ENCODE assay signal across 1 cellular context in the genomic region with DNA sequence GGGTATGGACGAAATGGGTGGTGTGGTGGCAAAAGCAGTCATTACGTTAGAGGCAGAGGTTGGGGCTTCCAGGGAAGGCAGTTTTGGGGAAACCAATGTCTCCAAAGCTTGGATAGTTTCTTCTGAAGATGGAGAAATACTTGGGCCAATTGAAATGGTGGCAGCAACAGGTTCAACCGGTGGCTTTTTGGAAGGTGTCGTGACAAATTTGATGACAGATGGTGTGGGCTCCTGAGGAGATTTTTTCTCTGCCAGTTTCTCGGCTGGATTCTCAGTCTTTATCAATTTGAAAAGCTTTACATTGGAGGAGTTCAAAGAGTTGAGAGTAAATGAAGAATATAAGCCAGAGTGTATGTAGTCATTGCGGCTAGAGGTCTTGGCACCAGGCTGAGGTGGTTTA.
TF ChIP-seq lines count a peak whose summit lies in the region.

No MANE protein-coding gene starts in this region.

TF ChIP-seq in HepG2, 621 proteins besides CTCF, POLR2A, EP300 and RAD21:
- TF ChIP-seq, protein P1, sequence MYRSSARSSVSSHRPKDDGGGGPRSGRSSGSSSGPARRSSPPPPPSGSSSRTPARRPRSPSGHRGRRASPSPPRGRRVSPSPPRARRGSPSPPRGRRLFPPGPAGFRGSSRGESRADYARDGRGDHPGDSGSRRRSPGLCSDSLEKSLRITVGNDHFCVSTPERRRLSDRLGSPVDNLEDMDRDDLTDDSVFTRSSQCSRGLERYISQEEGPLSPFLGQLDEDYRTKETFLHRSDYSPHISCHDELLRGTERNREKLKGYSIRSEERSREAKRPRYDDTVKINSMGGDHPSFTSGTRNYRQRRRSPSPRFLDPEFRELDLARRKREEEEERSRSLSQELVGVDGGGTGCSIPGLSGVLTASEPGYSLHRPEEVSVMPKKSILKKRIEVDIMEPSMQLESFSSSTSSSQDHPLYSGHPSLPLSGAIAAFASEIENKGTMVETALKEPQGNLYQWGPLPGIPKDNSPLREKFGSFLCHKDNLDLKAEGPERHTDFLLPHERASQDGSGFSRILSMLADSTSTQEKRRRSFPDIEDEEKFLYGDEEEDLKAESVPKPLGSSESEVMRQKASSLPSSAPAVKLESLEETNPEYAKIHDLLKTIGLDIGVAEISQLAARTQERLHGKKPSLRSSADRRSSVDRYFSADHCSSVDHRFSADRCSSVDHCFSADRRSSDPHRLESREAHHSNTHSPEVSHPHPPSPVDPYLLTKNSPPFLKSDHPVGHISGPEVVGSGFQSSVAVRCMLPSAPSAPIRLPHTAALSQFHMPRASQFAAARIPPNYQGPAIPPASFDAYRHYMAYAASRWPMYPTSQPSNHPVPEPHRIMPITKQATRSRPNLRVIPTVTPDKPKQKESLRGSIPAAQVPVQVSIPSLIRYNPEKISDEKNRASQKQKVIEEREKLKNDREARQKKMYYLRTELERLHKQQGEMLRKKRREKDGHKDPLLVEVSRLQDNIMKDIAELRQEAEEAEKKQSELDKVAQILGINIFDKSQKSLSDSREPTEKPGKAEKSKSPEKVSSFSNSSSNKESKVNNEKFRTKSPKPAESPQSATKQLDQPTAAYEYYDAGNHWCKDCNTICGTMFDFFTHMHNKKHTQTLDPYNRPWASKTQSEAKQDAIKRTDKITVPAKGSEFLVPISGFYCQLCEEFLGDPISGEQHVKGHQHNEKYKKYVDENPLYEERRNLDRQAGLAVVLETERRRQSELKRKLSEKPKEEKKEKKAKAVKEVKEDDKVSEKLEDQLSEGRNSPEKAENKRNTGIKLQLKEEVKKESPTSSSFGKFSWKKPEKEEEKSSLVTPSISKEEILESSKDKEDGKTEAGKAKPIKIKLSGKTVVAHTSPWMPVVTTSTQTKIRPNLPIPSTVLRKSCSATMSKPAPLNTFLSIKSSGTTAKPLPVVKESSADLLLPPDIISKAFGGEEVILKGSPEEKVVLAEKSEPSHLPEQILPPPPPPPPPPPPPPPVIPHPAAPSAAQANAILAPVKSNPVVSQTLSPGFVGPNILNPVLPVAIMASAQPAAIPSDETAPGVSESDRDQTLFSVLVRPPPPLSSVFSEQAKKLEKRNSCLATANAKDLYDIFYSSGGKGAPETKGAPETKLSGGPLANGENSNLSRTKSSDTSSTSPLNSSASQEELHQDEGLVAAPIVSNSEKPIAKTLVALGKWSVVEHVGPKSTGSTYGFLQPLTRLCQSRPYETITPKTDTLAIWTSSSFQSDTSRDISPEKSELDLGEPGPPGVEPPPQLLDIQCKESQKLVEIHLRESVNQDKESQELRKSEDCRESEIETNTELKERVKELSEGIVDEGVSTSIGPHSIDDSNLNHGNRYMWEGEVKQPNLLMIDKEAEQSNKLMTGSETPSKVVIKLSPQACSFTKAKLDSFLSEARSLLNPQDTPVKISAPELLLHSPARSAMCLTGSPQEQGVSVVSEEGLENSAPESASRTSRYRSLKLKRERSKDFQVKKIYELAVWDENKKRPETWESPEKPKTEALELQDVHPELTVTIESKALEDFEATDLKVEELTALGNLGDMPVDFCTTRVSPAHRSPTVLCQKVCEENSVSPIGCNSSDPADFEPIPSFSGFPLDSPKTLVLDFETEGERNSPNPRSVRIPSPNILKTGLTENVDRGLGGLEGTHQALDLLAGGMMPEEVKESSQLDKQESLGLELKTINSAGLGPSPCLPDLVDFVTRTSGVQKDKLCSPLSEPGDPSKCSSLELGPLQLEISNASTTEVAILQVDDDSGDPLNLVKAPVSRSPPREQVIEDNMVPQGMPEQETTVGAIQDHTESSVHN (CRISPR knock-in tag; IDR thresholded peaks at IDR 0.05) = no peak
- TF ChIP-seq ZNF644 (CRISPR knock-in tag; IDR thresholded peaks at IDR 0.05; ENCODE audit: low read depth) = no peak
- no peak for TF ChIP-seq ZNF563 (CRISPR knock-in tag; IDR thresholded peaks at IDR 0.05)
- TF ChIP-seq, protein P2, sequence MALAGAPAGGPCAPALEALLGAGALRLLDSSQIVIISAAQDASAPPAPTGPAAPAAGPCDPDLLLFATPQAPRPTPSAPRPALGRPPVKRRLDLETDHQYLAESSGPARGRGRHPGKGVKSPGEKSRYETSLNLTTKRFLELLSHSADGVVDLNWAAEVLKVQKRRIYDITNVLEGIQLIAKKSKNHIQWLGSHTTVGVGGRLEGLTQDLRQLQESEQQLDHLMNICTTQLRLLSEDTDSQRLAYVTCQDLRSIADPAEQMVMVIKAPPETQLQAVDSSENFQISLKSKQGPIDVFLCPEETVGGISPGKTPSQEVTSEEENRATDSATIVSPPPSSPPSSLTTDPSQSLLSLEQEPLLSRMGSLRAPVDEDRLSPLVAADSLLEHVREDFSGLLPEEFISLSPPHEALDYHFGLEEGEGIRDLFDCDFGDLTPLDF (CRISPR knock-in tag; IDR thresholded peaks at IDR 0.05) = no peak
- TF ChIP-seq, protein P3, sequence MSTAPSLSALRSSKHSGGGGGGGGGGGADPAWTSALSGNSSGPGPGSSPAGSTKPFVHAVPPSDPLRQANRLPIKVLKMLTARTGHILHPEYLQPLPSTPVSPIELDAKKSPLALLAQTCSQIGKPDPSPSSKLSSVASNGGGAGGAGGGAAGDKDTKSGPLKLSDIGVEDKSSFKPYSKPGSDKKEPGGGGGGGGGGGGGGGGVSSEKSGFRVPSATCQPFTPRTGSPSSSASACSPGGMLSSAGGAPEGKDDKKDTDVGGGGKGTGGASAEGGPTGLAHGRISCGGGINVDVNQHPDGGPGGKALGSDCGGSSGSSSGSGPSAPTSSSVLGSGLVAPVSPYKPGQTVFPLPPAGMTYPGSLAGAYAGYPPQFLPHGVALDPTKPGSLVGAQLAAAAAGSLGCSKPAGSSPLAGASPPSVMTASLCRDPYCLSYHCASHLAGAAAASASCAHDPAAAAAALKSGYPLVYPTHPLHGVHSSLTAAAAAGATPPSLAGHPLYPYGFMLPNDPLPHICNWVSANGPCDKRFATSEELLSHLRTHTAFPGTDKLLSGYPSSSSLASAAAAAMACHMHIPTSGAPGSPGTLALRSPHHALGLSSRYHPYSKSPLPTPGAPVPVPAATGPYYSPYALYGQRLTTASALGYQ (CRISPR knock-in tag; IDR thresholded peaks at IDR 0.05) = no peak
- no peak for TF ChIP-seq ATM (IDR thresholded peaks at IDR 0.05; ENCODE audit: borderline replicate concordance)
- no peak for TF ChIP-seq ZNF746 (CRISPR knock-in tag; IDR thresholded peaks at IDR 0.05)
- TF ChIP-seq SP140L (CRISPR knock-in tag; IDR thresholded peaks at IDR 0.05; ENCODE audit: borderline replicate concordance) = no peak
- no peak for TF ChIP-seq MEIS1 (CRISPR knock-in tag; IDR thresholded peaks at IDR 0.05; ENCODE audit: borderline replicate concordance)
- TF ChIP-seq AGO1 (IDR thresholded peaks at IDR 0.05; ENCODE audit: low read depth, low read length, poor library complexity, severe bottlenecking) = no peak
- TF ChIP-seq, protein P4, sequence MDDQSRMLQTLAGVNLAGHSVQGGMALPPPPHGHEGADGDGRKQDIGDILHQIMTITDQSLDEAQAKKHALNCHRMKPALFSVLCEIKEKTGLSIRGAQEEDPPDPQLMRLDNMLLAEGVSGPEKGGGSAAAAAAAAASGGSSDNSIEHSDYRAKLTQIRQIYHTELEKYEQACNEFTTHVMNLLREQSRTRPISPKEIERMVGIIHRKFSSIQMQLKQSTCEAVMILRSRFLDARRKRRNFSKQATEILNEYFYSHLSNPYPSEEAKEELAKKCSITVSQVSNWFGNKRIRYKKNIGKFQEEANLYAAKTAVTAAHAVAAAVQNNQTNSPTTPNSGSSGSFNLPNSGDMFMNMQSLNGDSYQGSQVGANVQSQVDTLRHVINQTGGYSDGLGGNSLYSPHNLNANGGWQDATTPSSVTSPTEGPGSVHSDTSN (CRISPR knock-in tag; IDR thresholded peaks at IDR 0.05; ENCODE audit: borderline replicate concordance) = no peak
- TF ChIP-seq SMARCC2 (IDR thresholded peaks at IDR 0.05) = no peak
- no peak for TF ChIP-seq ZNF775 (CRISPR knock-in tag; IDR thresholded peaks at IDR 0.05; ENCODE audit: borderline replicate concordance)
- no peak for TF ChIP-seq ZNF235 (CRISPR knock-in tag; IDR thresholded peaks at IDR 0.05; ENCODE audit: borderline replicate concordance)
- TF ChIP-seq ZNF7 (CRISPR knock-in tag; IDR thresholded peaks at IDR 0.05) = no peak
- TF ChIP-seq GABPB1 (CRISPR knock-in tag; IDR thresholded peaks at IDR 0.05) = no peak
- TF ChIP-seq, protein P5, sequence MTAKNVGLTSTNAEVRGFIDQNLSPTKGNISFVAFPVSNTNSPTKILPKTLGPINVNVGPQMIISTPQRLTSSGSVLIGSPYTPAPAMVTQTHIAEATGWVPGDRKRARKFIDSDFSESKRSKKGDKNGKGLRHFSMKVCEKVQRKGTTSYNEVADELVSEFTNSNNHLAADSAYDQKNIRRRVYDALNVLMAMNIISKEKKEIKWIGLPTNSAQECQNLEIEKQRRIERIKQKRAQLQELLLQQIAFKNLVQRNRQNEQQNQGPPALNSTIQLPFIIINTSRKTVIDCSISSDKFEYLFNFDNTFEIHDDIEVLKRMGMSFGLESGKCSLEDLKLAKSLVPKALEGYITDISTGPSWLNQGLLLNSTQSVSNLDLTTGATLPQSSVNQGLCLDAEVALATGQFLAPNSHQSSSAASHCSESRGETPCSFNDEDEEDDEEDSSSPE (CRISPR knock-in tag; IDR thresholded peaks at IDR 0.05) = no peak
